In the genomic region with DNA sequence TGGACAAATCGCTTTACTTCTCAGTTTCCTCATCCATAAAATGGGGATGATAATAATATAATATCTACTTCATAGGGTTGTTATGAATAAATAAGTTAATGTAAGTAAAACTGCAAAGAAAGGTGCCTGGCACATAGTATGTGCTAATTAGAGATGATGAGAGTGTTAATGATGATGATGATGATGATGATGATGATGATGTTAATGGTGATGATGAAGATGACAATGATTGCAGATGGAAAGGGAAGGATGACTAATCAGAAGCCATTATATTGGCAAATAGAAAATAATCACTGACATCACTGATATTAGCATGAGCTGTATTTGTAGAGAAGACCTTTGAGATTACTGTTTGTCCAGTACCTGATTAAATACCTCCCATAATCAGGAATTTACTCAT, we compare ENCODE assay signal across 25 cellular contexts.
"Had no signal": no experiment of that assay in that cellular context is flagged by ENCODE, and none has a peak within 500 bp of the region (broad histone marks: within the 10 kb centered on the region; RNA-seq: fewer than 3 reads in every experiment).

No MANE protein-coding gene starts in this region.

- H3K27ac ChIP-seq: colonic mucosa, epithelial cell of prostate, esophagus squamous epithelium, gastrocnemius medialis, heart right ventricle, left lung, lower lobe of right lung had no signal

- DNase-seq: colonic mucosa; cortex of kidney; effector CD8-positive, alpha-beta T cell; effector memory CD8-positive, alpha-beta T cell; endodermal cell; erythroblast; esophagus squamous epithelium; foreskin fibroblast; foreskin melanocyte; gastrocnemius medialis; glutamatergic neuron; head of caudate nucleus; heart right ventricle; hippocampal formation; left cardiac atrium; left lung; left ventricle myocardium superior; lower lobe of right lung; mesenchymal stem cell; mucosa of descending colon had no signal

- H3K9me3 ChIP-seq: colonic mucosa, esophagus squamous epithelium, gastrocnemius medialis, heart right ventricle, left lung, lower lobe of right lung, mucosa of descending colon had no signal

- H3K36me3 ChIP-seq: colonic mucosa, esophagus squamous epithelium, left lung, lower lobe of right lung had no signal

- ATAC-seq: effector memory CD8-positive, alpha-beta T cell; esophagus mucosa; gastrocnemius medialis; heart right ventricle; left cardiac atrium; left lung; left ventricle myocardium superior; lower lobe of right lung; mucosa of descending colon had no signal

- H3K4me3 ChIP-seq: colonic mucosa, esophagus squamous epithelium, gastrocnemius medialis, heart right ventricle, left lung, lower lobe of right lung, mucosa of descending colon had no signal

- FAIRE-seq: endometrium, islet of Langerhans, keratinocyte had no signal

- H3K4me1 ChIP-seq: colonic mucosa, gastrocnemius medialis, heart right ventricle, left lung, lower lobe of right lung had no signal
